ENCODE assay signal across 9 cellular contexts in genomic region chr5:172859966-172860365, GRCh38. TPM values are rescaled to one million over a fixed set of nuclear protein-coding genes. Genes with fewer than 3 reads are reported as not detected.
DNase-seq lines count a peak whose midpoint lies in the region; ATAC-seq, FAIRE-seq and TF ChIP-seq lines count a peak whose summit lies in the region.
"Had no signal": no experiment of that assay in that cellular context is flagged by ENCODE, and none has a peak within 500 bp of the region (broad histone marks: within the 10 kb centered on the region; RNA-seq: fewer than 3 reads in every experiment).

No MANE protein-coding gene starts in this region.

- H3K4me3 ChIP-seq in CD8-positive, alpha-beta T cell (ENCODE audit: low read depth, low read length) = no peak overlapping the region
- H3K4me3 ChIP-seq in astrocyte (ENCODE audit: insufficient read depth, low read depth, low read length) = no peak overlapping the region
- no peak overlapping the region for H3K4me3 ChIP-seq in liver (ENCODE audit: low read depth in 1 of 3, low read length in 3 of 3)
- no peak overlapping the region for H3K4me3 ChIP-seq in small intestine (ENCODE audit: low read depth in 1 of 2, low read length in 2 of 2)

- POLR2A ChIA-PET in CD8-positive, alpha-beta T cell (lab: Charles Lee) = no interaction called here

- H3K4me1 ChIP-seq in CD8-positive, alpha-beta T cell (ENCODE audit: insufficient read depth, low read length) = peaks cover 8% of the 10 kb centered on the region
- peaks cover 39% of the 10 kb centered on the region for H3K4me1 ChIP-seq in astrocyte (ENCODE audit: insufficient read depth, low read length)
- peaks cover 31 to 81% (median 50%) of the 10 kb centered on the region in 4 donors for H3K4me1 ChIP-seq in liver (ENCODE audit: control insufficient read depth in 4 of 4, insufficient read depth in 4 of 4, low read length in 3 of 4)
- H3K4me1 ChIP-seq in small intestine (ENCODE audit: control insufficient read depth in 2 of 2, insufficient read depth in 1 of 2, low read depth in 1 of 2, low read length in 1 of 2) = peaks cover 16 to 17% of the 10 kb centered on the region in 2 donors

- no peak overlapping the region for H3K27ac ChIP-seq in CD8-positive, alpha-beta T cell (ENCODE audit: low read depth, low read length)
- H3K27ac ChIP-seq in astrocyte (ENCODE audit: low read depth, low read length) = peak overlapping the region; percentile 85
- peak overlapping the region; percentile 96 to 98 for H3K27ac ChIP-seq in liver (ENCODE audit: low read depth in 1 of 2, low read length in 2 of 2)
- peak overlapping the region; percentile 94 for H3K27ac ChIP-seq in small intestine (ENCODE audit: low read depth in 1 of 2, low read length in 1 of 2)

- no peak for ATAC-seq in CD8-positive, alpha-beta T cell
- ATAC-seq in HG03135 (IDR thresholded peaks at IDR 0.05; ENCODE audit: unreplicated experiment) (no peak), GM21447 (IDR thresholded peaks at IDR 0.05; ENCODE audit: unreplicated experiment) (no peak), HG03460 (IDR thresholded peaks at IDR 0.05; ENCODE audit: unreplicated experiment) (no peak)

- no peaks in the 10 kb centered on the region for H3K9me3 ChIP-seq in CD8-positive, alpha-beta T cell (ENCODE audit: low read length)
- no peaks in the 10 kb centered on the region for H3K9me3 ChIP-seq in astrocyte (ENCODE audit: insufficient read depth, low read depth, low read length)
- H3K9me3 ChIP-seq in liver (ENCODE audit: control insufficient read depth in 4 of 4, low read length in 3 of 4) = no peaks in the 10 kb centered on the region
- H3K9me3 ChIP-seq in small intestine (ENCODE audit: control insufficient read depth, low read depth) = no peaks in the 10 kb centered on the region

- CTCF ChIA-PET in CD8-positive, alpha-beta T cell (lab: Charles Lee) = interaction anchor here (1.1 to 1.5 kb wide), 2 partner anchors 88 to 143 kb away, joined by 4 to 6 read pairs; no protein-coding TSS in a partner anchor

- H4K20me1 ChIP-seq in astrocyte (ENCODE audit: insufficient read depth, low read length) = peaks cover 7% of the 10 kb centered on the region

- H3K4me2 ChIP-seq in astrocyte (ENCODE audit: low read length) = no peak overlapping the region

- intact Hi-C loops in CD8-positive, alpha-beta T cell (cut with DNase I, micrococcal nuclease) = loop anchor here in 1 of 2 experiments (5.0 kb wide), 1 partner anchor 57 kb away; no protein-coding TSS in a partner anchor

- H3K36me3 ChIP-seq in CD8-positive, alpha-beta T cell (ENCODE audit: insufficient read depth, low read length) = no peaks in the 10 kb centered on the region
- H3K36me3 ChIP-seq in astrocyte (ENCODE audit: insufficient read depth, low read length) = no peaks in the 10 kb centered on the region
- no peaks in the 10 kb centered on the region for H3K36me3 ChIP-seq in liver (ENCODE audit: control insufficient read depth in 4 of 4, insufficient read depth in 3 of 4, low read depth in 1 of 4, low read length in 3 of 4)
- H3K36me3 ChIP-seq in small intestine (ENCODE audit: control insufficient read depth in 2 of 2, insufficient read depth in 2 of 2, low read length in 2 of 2) = peaks cover 1 to 2% of the 10 kb centered on the region in 2 donors

- H3K27ac Mint-ChIP-seq in CD8-positive, alpha-beta T cell = peak overlapping the region; percentile 53
- peak overlapping the region; percentile 0 for H3K27ac Mint-ChIP-seq in astrocyte (ENCODE audit: unreplicated experiment)

- no peak overlapping the region for H3K4me3 Mint-ChIP-seq in CD8-positive, alpha-beta T cell
- H3K4me3 Mint-ChIP-seq in astrocyte (ENCODE audit: unreplicated experiment) = peak overlapping the region; percentile 4

- H3K9ac ChIP-seq in astrocyte (ENCODE audit: low read length) = peak overlapping the region; percentile 69
- H3K9ac ChIP-seq in liver (ENCODE audit: low read depth in 1 of 2, low read length in 2 of 2) = peak overlapping the region; percentile 61 to 81

- peaks cover 36% of the 10 kb centered on the region for H3K36me3 Mint-ChIP-seq in CD8-positive, alpha-beta T cell
- peaks cover 10% of the 10 kb centered on the region for H3K36me3 Mint-ChIP-seq in astrocyte (ENCODE audit: low read depth, unreplicated experiment)

- H2AFZ ChIP-seq in astrocyte (ENCODE audit: low read depth, low read length) = no peak overlapping the region

- TF ChIP-seq RAD21 in liver (IDR thresholded peaks at IDR 0.05) = no peak

- peaks cover 89% of the 10 kb centered on the region for H3K79me2 ChIP-seq in astrocyte (ENCODE audit: insufficient read depth, low read length)

- peaks cover 50% of the 10 kb centered on the region for H3K4me1 Mint-ChIP-seq in CD8-positive, alpha-beta T cell (ENCODE audit: low read depth)
- H3K4me1 Mint-ChIP-seq in astrocyte (ENCODE audit: low read depth, unreplicated experiment) = peaks cover 32% of the 10 kb centered on the region

- no peaks in the 10 kb centered on the region for H3K9me3 Mint-ChIP-seq in CD8-positive, alpha-beta T cell
- H3K9me3 Mint-ChIP-seq in astrocyte (ENCODE audit: unreplicated experiment) = peaks cover 2% of the 10 kb centered on the region

- no peaks in the 10 kb centered on the region for H3K27me3 Mint-ChIP-seq in CD8-positive, alpha-beta T cell (ENCODE audit: low read depth)
- no peaks in the 10 kb centered on the region for H3K27me3 Mint-ChIP-seq in astrocyte (ENCODE audit: low read depth, unreplicated experiment)

- no peak for FAIRE-seq in astrocyte (lab: Jason Lieb, UNC)
- no peak for FAIRE-seq in small intestine (lab: Jason Lieb, UNC)

- 61% methylated on average over 4 of the region's 4 CpGs for WGBS in liver
- WGBS in small intestine, 3 donors = 45 to 77% (median 62%) methylated on average over 4 of the region's 4 CpGs

- no peak for TF ChIP-seq CTCF in CD8-positive, alpha-beta T cell (IDR thresholded peaks at IDR 0.05)
- TF ChIP-seq CTCF in astrocyte (IDR thresholded peaks at IDR 0.05; ENCODE audit: insufficient read depth, low read depth, low read length) (no peak), liver (IDR thresholded peaks at IDR 0.05; ENCODE audit: low read depth, low read length, missing input control) (no peak)

- DNase-seq in CD8-positive, alpha-beta T cell = no peak
- DNase-seq in astrocyte (ENCODE audit: low read depth) = no peak
- DNase-seq in small intestine = peak; percentile 60
- no peak for DNase-seq in stimulated activated CD4-positive, alpha-beta T cell treated with anti-CD3 and anti-CD28 coated beads, Interleukin-4, amount 100 ng/mL, for 24 hours
- DNase-seq: activated effector memory CD4-positive, alpha-beta T cell treated with anti-CD3 and anti-CD28 coated beads, Interleukin-2, amount 50 U/mL, for 16 hours had no signal

- H3K27me3 ChIP-seq in CD8-positive, alpha-beta T cell (ENCODE audit: insufficient read depth, low read length) = no peaks in the 10 kb centered on the region
- H3K27me3 ChIP-seq in astrocyte (ENCODE audit: insufficient read depth, low read length) (no peaks in the 10 kb centered on the region), liver (ENCODE audit: control insufficient read depth in 4 of 4, insufficient read depth in 4 of 4, low read length in 3 of 4) (no peaks in the 10 kb centered on the region), small intestine (ENCODE audit: control insufficient read depth in 2 of 2, insufficient read depth in 2 of 2, low read length in 2 of 2) (no peaks in the 10 kb centered on the region)

TF ChIP-seq in liver, 16 proteins besides CTCF, POLR2A, EP300 and RAD21 (continues in another document):
- TF ChIP-seq YY1 (IDR thresholded peaks at IDR 0.05) = no peak
- TF ChIP-seq ZBTB33 (IDR thresholded peaks at IDR 0.05) = no peak
- TF ChIP-seq TAF1 (conservative IDR thresholded peaks at IDR 0.05) = no peak
- no peak for TF ChIP-seq FOXA1 (IDR thresholded peaks at IDR 0.05)
- no peak for TF ChIP-seq FOXA2 (IDR thresholded peaks at IDR 0.05)
- TF ChIP-seq SP1 (IDR thresholded peaks at IDR 0.05) = no peak
- no peak for TF ChIP-seq NR2F2 (IDR thresholded peaks at IDR 0.05)
- TF ChIP-seq, protein P1, sequence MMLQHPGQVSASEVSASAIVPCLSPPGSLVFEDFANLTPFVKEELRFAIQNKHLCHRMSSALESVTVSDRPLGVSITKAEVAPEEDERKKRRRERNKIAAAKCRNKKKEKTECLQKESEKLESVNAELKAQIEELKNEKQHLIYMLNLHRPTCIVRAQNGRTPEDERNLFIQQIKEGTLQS (IDR thresholded peaks at IDR 0.05) = no peak
- TF ChIP-seq JUND (IDR thresholded peaks at IDR 0.05) = no peak

RNA-seq across cellular contexts. Expression of gene ERGIC1, which starts 25.9 kb away (rescaled TPM):
- total RNA-seq in CD8-positive, alpha-beta T cell = 10 to 100 TPM; 61.0 to 61.2 TPM
- 131 and 137 TPM in 2 replicates for total RNA-seq in astrocyte
- total RNA-seq in liver = 100 to 1,000 TPM in 1 of 2 donors, 10 to 100 TPM in 1; 45.4 to 149 TPM
- 100 to 1,000 TPM in 1 of 2 donors, 10 to 100 TPM in 1; 53.1 to 155 TPM for polyA plus RNA-seq in liver
- 100 to 1,000 TPM in 1 of 3 donors, 10 to 100 TPM in 2; 58.1 to 127 (median 64.2) TPM for polyA plus RNA-seq in small intestine
